17 cellular contexts compared by ENCODE assay signal in genomic region chr3:69364354-69364753, GRCh38. TPM values are rescaled to one million over a fixed set of nuclear protein-coding genes. Genes with fewer than 3 reads are reported as not detected.
DNase-seq lines count a peak whose midpoint lies in the region; ATAC-seq, FAIRE-seq and TF ChIP-seq lines count a peak whose summit lies in the region.
"Had no signal": no experiment of that assay in that cellular context is flagged by ENCODE, and none has a peak within 500 bp of the region (broad histone marks: within the 10 kb centered on the region; RNA-seq: fewer than 3 reads in every experiment).

No MANE protein-coding gene starts in this region.

- H3K27ac Mint-ChIP-seq in activated T-helper 2 cell treated with anti-CD3 and anti-CD28 coated beads, Interferon-gamma antibody, Interleukin-2, Interleukin-4, amounts not matched to agents 10 μg/mL and 5 μg/mL and 100 μg/mL, durations not matched to agents 14 hours and 24 hours and 36 hours = no peak overlapping the region
- H3K27ac Mint-ChIP-seq: stimulated activated effector memory CD8-positive, alpha-beta T cell treated with anti-CD3 and anti-CD28 coated beads, Interleukin-12 subunit alpha, Interleukin-12 subunit beta, amount 100 ng/mL, for 72 hours; T-helper 17 cell had no signal

- FAIRE-seq in HTR-8/SVneo (lab: Jason Lieb, UNC) = peak; percentile 80
- FAIRE-seq in bronchial epithelial cell (lab: Jason Lieb, UNC) = no peak
- FAIRE-seq: GM18507 had no signal

- H3K27ac ChIP-seq in left lung = no peak overlapping the region

- no peaks in the 10 kb centered on the region for H3K36me3 Mint-ChIP-seq in activated T-helper 2 cell treated with anti-CD3 and anti-CD28 coated beads, Interferon-gamma antibody, Interleukin-2, Interleukin-4, amounts not matched to agents 10 μg/mL and 5 μg/mL and 100 μg/mL, durations not matched to agents 14 hours and 24 hours and 36 hours (ENCODE audit: low read depth)
- H3K36me3 Mint-ChIP-seq: stimulated activated effector memory CD8-positive, alpha-beta T cell treated with anti-CD3 and anti-CD28 coated beads, Interleukin-12 subunit alpha, Interleukin-12 subunit beta, amount 100 ng/mL, for 72 hours had no signal

- H3K9me3 Mint-ChIP-seq in activated T-helper 2 cell treated with anti-CD3 and anti-CD28 coated beads, Interferon-gamma antibody, Interleukin-2, Interleukin-4, amounts not matched to agents 10 μg/mL and 5 μg/mL and 100 μg/mL, durations not matched to agents 14 hours and 24 hours and 36 hours = no peaks in the 10 kb centered on the region
- H3K9me3 Mint-ChIP-seq: stimulated activated effector memory CD8-positive, alpha-beta T cell treated with anti-CD3 and anti-CD28 coated beads, Interleukin-12 subunit alpha, Interleukin-12 subunit beta, amount 100 ng/mL, for 72 hours had no signal

- H3K27me3 ChIP-seq in bronchial epithelial cell (ENCODE audit: control insufficient read depth, insufficient read depth, low read length) (no peaks in the 10 kb centered on the region), left lung (no peaks in the 10 kb centered on the region)
- H3K27me3 ChIP-seq: heart right ventricle had no signal

- no peak overlapping the region for H3K4me3 Mint-ChIP-seq in activated T-helper 2 cell treated with anti-CD3 and anti-CD28 coated beads, Interferon-gamma antibody, Interleukin-2, Interleukin-4, amounts not matched to agents 10 μg/mL and 5 μg/mL and 100 μg/mL, durations not matched to agents 14 hours and 24 hours and 36 hours (ENCODE audit: low read depth)
- H3K4me3 Mint-ChIP-seq: stimulated activated effector memory CD8-positive, alpha-beta T cell treated with anti-CD3 and anti-CD28 coated beads, Interleukin-12 subunit alpha, Interleukin-12 subunit beta, amount 100 ng/mL, for 72 hours; T-helper 17 cell had no signal

- peaks cover 13 to 33% of the 10 kb centered on the region in 2 donors for H3K4me1 ChIP-seq in left lung

- H3K36me3 ChIP-seq in bronchial epithelial cell (ENCODE audit: control insufficient read depth, insufficient read depth, low read length) (no peaks in the 10 kb centered on the region), left lung (no peaks in the 10 kb centered on the region)
- H3K36me3 ChIP-seq: heart right ventricle had no signal

- peaks cover 16% of the 10 kb centered on the region for H3K27me3 Mint-ChIP-seq in activated T-helper 2 cell treated with anti-CD3 and anti-CD28 coated beads, Interferon-gamma antibody, Interleukin-2, Interleukin-4, amounts not matched to agents 10 μg/mL and 5 μg/mL and 100 μg/mL, durations not matched to agents 14 hours and 24 hours and 36 hours (ENCODE audit: low read depth)

- DNase-seq in AG20443 (ENCODE audit: low spot score) = peak; percentile 72
- DNase-seq in HTR-8/SVneo (ENCODE audit: insufficient read length, low spot score) = peak; percentile 53
- peak; percentile 90 for DNase-seq in bronchial epithelial cell (ENCODE audit: low read depth)
- no peak for DNase-seq in left lung
- DNase-seq in stimulated activated naive CD4-positive, alpha-beta T cell treated with Interleukin-2 at 50 U/mL for 16 hours (lab: John Stamatoyannopoulos, UW) = no peak
- no peak for DNase-seq in HuH-7 (ENCODE audit: low spot score)
- no peak for DNase-seq in activated T-helper 2 cell treated with anti-CD3 and anti-CD28 coated beads, Interferon-gamma antibody, Interleukin-2, Interleukin-4, amounts not matched to agents 10 μg/mL and 5 μg/mL and 100 μg/mL, durations not matched to agents 14 hours and 24 hours and 36 hours (ENCODE audit: low spot score)
- DNase-seq: activated CD4-positive, alpha-beta T cell treated with anti-CD3 and anti-CD28 coated beads for 4 hours; aorta; DMS79; heart right ventricle; T-helper 17 cell had no signal

- H3K4me1 Mint-ChIP-seq in activated T-helper 2 cell treated with anti-CD3 and anti-CD28 coated beads, Interferon-gamma antibody, Interleukin-2, Interleukin-4, amounts not matched to agents 10 μg/mL and 5 μg/mL and 100 μg/mL, durations not matched to agents 14 hours and 24 hours and 36 hours (ENCODE audit: low read depth) = peaks cover 12% of the 10 kb centered on the region

- H3K4me3 ChIP-seq in bronchial epithelial cell (ENCODE audit: low read depth, low read length) (no peak overlapping the region), left lung (no peak overlapping the region)
- H3K4me3 ChIP-seq: heart right ventricle had no signal

- ATAC-seq in left lung (peak; percentile 21), GM21786 (IDR thresholded peaks at IDR 0.05; ENCODE audit: unreplicated experiment) (no peak)
- ATAC-seq: HCT116; stimulated activated effector memory CD8-positive, alpha-beta T cell treated with anti-CD3 and anti-CD28 coated beads, Interleukin-12 subunit alpha, Interleukin-12 subunit beta, amount 100 ng/mL, for 72 hours; T-helper 17 cell had no signal

- H3K9me3 ChIP-seq in left lung = no peaks in the 10 kb centered on the region
- H3K9me3 ChIP-seq: heart right ventricle had no signal

- intact Hi-C loops in left lung (cut with DNase I) = no loop called here
- intact Hi-C loops in activated T-helper 2 cell treated with anti-CD3 and anti-CD28 coated beads, Interferon-gamma antibody, Interleukin-2, Interleukin-4, amounts not matched to agents 10 μg/mL and 5 μg/mL and 100 μg/mL, durations not matched to agents 14 hours and 24 hours and 36 hours (cut with micrococcal nuclease) = no loop called here

- TF ChIP-seq CTCF in bronchial epithelial cell (IDR thresholded peaks at IDR 0.05; ENCODE audit: insufficient read depth, low read length, severe bottlenecking) = no peak
- no peak for TF ChIP-seq CTCF in left lung (IDR thresholded peaks at IDR 0.05)

RNA-seq across cellular contexts. Expression of gene FRMD4B, which starts 21.5 kb away (rescaled TPM):
- total RNA-seq in bronchial epithelial cell = 31.3 and 61.3 TPM in 2 replicates
- total RNA-seq in left lung = 10 to 100 TPM; 49.0 to 70.6 TPM
- 75.1 and 78.0 TPM in 2 replicates for total RNA-seq in activated T-helper 2 cell treated with anti-CD3 and anti-CD28 coated beads, Interferon-gamma antibody, Interleukin-2, Interleukin-4, amounts not matched to agents 10 μg/mL and 5 μg/mL and 100 μg/mL, durations not matched to agents 14 hours and 24 hours and 36 hours
- total RNA-seq: OCI-LY7 had no signal

Comparison
In these comparisons a context has a peak if more than half of its experiments do, and no peak if none do; other contexts are left out.
1. DNase-seq: peak in AG20443 (single experiment), HTR-8/SVneo (single experiment) and bronchial epithelial cell (single experiment); none in left lung (0 of 2), stimulated activated naive CD4-positive, alpha-beta T cell treated with Interleukin-2 at 50 U/mL for 16 hours (single experiment), HuH-7 (single experiment) and activated T-helper 2 cell treated with anti-CD3 and anti-CD28 coated beads, Interferon-gamma antibody, Interleukin-2, Interleukin-4, amounts not matched to agents 10 μg/mL and 5 μg/mL and 100 μg/mL, durations not matched to agents 14 hours and 24 hours and 36 hours (single experiment).